In the genomic region with DNA sequence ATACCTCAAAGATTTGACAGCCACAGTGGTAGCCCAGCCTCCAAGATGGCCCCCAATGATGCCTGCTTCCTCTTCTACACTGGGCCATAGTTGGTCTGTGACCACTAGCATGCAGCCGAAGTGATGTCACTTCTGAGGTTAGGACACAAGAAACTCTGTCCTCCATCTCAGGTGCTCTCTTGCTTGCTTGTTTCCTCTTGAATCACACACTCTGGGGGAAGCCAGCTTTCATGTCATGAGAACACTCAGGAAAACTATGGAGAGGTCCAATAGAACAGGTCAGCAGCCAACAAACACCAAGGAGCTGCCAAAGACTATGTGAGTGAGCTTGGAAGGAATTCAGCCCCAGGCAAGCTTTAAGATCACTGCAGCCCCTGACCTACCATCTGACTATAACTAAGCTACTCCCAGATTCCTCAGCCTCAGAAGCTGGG, we compare ENCODE assay signal across 8 cellular contexts. TPM values are rescaled to one million over a fixed set of nuclear protein-coding genes. Genes with fewer than 3 reads are reported as not detected.
A peak's percentile ranks its signal among the peaks of the same experiment; 100 is the strongest.
DNase-seq lines count a peak whose midpoint lies in the region; ATAC-seq and TF ChIP-seq lines count a peak whose summit lies in the region.

No MANE protein-coding gene starts in this region.

- H3K27ac Mint-ChIP-seq in MCF 10A (ENCODE audit: low read depth, unreplicated experiment) (peak overlapping the region; percentile 57), T-cell (peak overlapping the region in 1 of 2 donors; percentile 5)

- peaks cover 6% of the 10 kb centered on the region; the same call in 1 of the 2 replicates for H3K4me1 ChIP-seq in HEK293 (ENCODE audit: control insufficient read depth, insufficient read depth, low read length)
- H3K4me1 ChIP-seq in mesodermal cell (ENCODE audit: control insufficient read depth, insufficient read depth, low read length, poor library complexity, severe bottlenecking): peaks cover 5% of the 10 kb centered on the region

- POLR2A ChIA-PET in HEK293 (lab: Yijun Ruan, JAX): interaction anchor here (1.0 to 1.2 kb wide), 3 partner anchors 71 to 116 kb away, joined by 3 to 9 read pairs (median 3); a partner anchor contains a TSS
- POLR2A ChIA-PET in MCF 10A (lab: Yijun Ruan, JAX): interaction anchor here (0.7 to 2.7 kb wide), 17 partner anchors 8 to 457 kb away, joined by 3 to 27 read pairs (median 4); a partner anchor contains a TSS
- POLR2A ChIA-PET in T-cell (lab: Charles Lee): interaction anchor here in 1 of 2 donors (1.2 kb wide), 1 partner anchor 72 kb away, joined by 6 read pairs; a partner anchor contains a TSS

- H3K36me3 ChIP-seq in HEK293 (ENCODE audit: control insufficient read depth in 2 of 2, insufficient read depth in 1 of 2, low read length in 2 of 2) (peaks cover 4 to 6% of the 10 kb centered on the region in 2 experiments; a peak in 2 of 3 replicates), mesodermal cell (ENCODE audit: control insufficient read depth, insufficient read depth, low read length) (peaks cover 9% of the 10 kb centered on the region)

- TF ChIP-seq CTCF in HEK293 (tag by site-specific recombination; IDR thresholded peaks at IDR 0.05) (no peak), MCF 10A (IDR thresholded peaks at IDR 0.05; ENCODE audit: unreplicated experiment) (no peak)

- H3K9me3 ChIP-seq in HEK293 (ENCODE audit: control insufficient read depth, insufficient read depth, low read depth, low read length) (no peaks in the 10 kb centered on the region), mesodermal cell (ENCODE audit: control insufficient read depth, low read length) (no peaks in the 10 kb centered on the region)

- no peaks in the 10 kb centered on the region for H3K9me3 Mint-ChIP-seq in MCF 10A (ENCODE audit: unreplicated experiment)
- no peaks in the 10 kb centered on the region for H3K9me3 Mint-ChIP-seq in T-cell

- H3K27me3 Mint-ChIP-seq in MCF 10A (ENCODE audit: insufficient read depth, unreplicated experiment) (no peaks in the 10 kb centered on the region), T-cell (no peaks in the 10 kb centered on the region)

- H3K4me1 Mint-ChIP-seq in MCF 10A (ENCODE audit: insufficient read depth, unreplicated experiment): peaks cover 22% of the 10 kb centered on the region
- peaks cover 26 to 33% (median 27%) of the 10 kb centered on the region in 3 donors for H3K4me1 Mint-ChIP-seq in T-cell

- CTCF ChIA-PET in HEK293 (lab: Yijun Ruan, JAX) (interaction anchor here (0.7 to 1.1 kb wide), 3 partner anchors 26 to 353 kb away, joined by 3 to 4 read pairs (median 3); no protein-coding TSS in a partner anchor), MCF 10A (lab: Yijun Ruan, JAX) (interaction anchor here (0.6 to 1.6 kb wide), 8 partner anchors 10 to 489 kb away, joined by 3 to 7 read pairs (median 4); no protein-coding TSS in a partner anchor), T-cell (lab: Charles Lee) (no interaction called here)

- H3K27ac ChIP-seq in HEK293 (ENCODE audit: extremely low read depth, low read depth, low read length): no peak overlapping the region
- H3K27ac ChIP-seq in mesodermal cell (ENCODE audit: low read depth, low read length, severe bottlenecking): peak overlapping the region; percentile 56

- peaks cover 12% of the 10 kb centered on the region for H3K36me3 Mint-ChIP-seq in MCF 10A (ENCODE audit: insufficient read depth, unreplicated experiment)
- peaks cover 2% of the 10 kb centered on the region for H3K36me3 Mint-ChIP-seq in T-cell

- H3K4me3 ChIP-seq in HEK293 (ENCODE audit: low read depth, low read length): no peak overlapping the region
- H3K4me3 ChIP-seq in mesodermal cell (ENCODE audit: extremely low read depth, insufficient read depth, low read length, poor library complexity, severe bottlenecking): no peak overlapping the region

- BruUV-seq in MCF 10A (replicated peaks; lab: Mats Ljungman, UMichigan): no TSS peak

- DNase-seq in AG08395 (ENCODE audit: low spot score): peak; percentile 66
- DNase-seq in MCF 10A (ENCODE audit: unreplicated experiment): peak; percentile 91
- DNase-seq in NCI-H1105 (lab: John Stamatoyannopoulos, UW): no peak
- DNase-seq in T-cell: no peak

- WGBS in mesodermal cell (ENCODE audit: insufficient coverage in 2 of 2), 2 experiments: 100% methylated on average over 1 of the region's 1 CpG

- peak overlapping the region; percentile 45 for H3K4me3 Mint-ChIP-seq in MCF 10A (ENCODE audit: unreplicated experiment)
- H3K4me3 Mint-ChIP-seq in T-cell: no peak overlapping the region

- intact Hi-C loops in MCF 10A (cut with micrococcal nuclease): loop anchor here (5.0 to 10.0 kb wide), 5 partner anchors 143 to 486 kb away; a partner anchor contains a TSS

- no peak for ATAC-seq in activated CD4-positive, CD25-positive, alpha-beta regulatory T cell treated with anti-CD3 and anti-CD28 coated beads, Interleukin-2, amount 50 U/mL, for 24 hours
- no peak for ATAC-seq in T-cell (replicated peaks in 1 of 4)
- no peak for ATAC-seq in HG03342 (IDR thresholded peaks at IDR 0.05; ENCODE audit: unreplicated experiment)

TF ChIP-seq in HEK293, 187 proteins besides CTCF, POLR2A, EP300 and RAD21:
- TF ChIP-seq ZNF394 (tag by site-specific recombination; IDR thresholded peaks at IDR 0.05; ENCODE audit: borderline replicate concordance) (peak; percentile 36; the same call in 1 of the 2 replicates), ZNF133 (tag by site-specific recombination; IDR thresholded peaks at IDR 0.05) (no peak)

RNA-seq across cellular contexts. Expression of a gene that starts 3.3 kb away (rescaled TPM):
- total RNA-seq in MCF 10A (2022): 44.3 and 47.3 TPM in 2 replicates
- polyA plus RNA-seq in mesodermal cell (2013, experiment 1 of 2): 43.8 TPM
- 48.0 TPM for polyA plus RNA-seq in mesodermal cell (2013, experiment 2 of 2)
- total RNA-seq in T-cell: 10 to 100 TPM; 26.5 to 34.5 (median 29.5) TPM

Comparison
In these comparisons a context has a peak if more than half of its experiments do, and no peak if none do; other contexts are left out.
1. DNase-seq: peak in AG08395 (single experiment) and MCF 10A (single experiment); none in NCI-H1105 (single experiment) and T-cell (0 of 34).
2. CTCF ChIA-PET loops: an anchor here in HEK293 (0.7 to 1.1 kb wide) and MCF 10A (0.6 to 1.6 kb wide); none called in T-cell.